1 cellular context compared by ENCODE assay signal in the genomic region with DNA sequence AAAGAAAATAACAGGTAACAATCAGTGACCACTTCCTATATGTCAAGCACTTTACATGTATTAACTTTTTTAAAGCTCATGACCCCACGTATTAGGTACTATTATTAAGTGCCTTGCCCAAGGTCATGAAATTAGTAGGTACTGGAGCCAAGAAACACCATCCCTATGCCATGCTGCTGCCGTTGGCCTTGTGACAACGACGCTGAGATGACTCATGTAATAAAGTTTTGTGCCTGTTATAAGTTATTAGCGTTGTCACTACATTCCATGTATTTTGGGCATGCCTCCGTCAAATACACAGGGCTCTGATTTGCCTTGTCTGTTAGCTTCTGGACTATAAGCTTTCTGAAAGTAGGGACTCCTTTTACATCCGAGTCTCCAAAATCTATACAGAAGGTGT.
TF ChIP-seq lines count a peak whose summit lies in the region.

No MANE protein-coding gene starts in this region.

TF ChIP-seq in GM12878, 131 proteins besides CTCF, POLR2A, EP300 and RAD21:
- TF ChIP-seq SIN3A (IDR thresholded peaks at IDR 0.05; ENCODE audit: low read depth, low read length) (no peak), SUPT20H (IDR thresholded peaks at IDR 0.05; ENCODE audit: borderline replicate concordance, control insufficient read depth, low read depth, low read length) (no peak), YBX1 (IDR thresholded peaks at IDR 0.05) (no peak), MYB (IDR thresholded peaks at IDR 0.05; ENCODE audit: borderline replicate concordance, low read depth, low read length) (no peak)
- TF ChIP-seq, protein P1, sequence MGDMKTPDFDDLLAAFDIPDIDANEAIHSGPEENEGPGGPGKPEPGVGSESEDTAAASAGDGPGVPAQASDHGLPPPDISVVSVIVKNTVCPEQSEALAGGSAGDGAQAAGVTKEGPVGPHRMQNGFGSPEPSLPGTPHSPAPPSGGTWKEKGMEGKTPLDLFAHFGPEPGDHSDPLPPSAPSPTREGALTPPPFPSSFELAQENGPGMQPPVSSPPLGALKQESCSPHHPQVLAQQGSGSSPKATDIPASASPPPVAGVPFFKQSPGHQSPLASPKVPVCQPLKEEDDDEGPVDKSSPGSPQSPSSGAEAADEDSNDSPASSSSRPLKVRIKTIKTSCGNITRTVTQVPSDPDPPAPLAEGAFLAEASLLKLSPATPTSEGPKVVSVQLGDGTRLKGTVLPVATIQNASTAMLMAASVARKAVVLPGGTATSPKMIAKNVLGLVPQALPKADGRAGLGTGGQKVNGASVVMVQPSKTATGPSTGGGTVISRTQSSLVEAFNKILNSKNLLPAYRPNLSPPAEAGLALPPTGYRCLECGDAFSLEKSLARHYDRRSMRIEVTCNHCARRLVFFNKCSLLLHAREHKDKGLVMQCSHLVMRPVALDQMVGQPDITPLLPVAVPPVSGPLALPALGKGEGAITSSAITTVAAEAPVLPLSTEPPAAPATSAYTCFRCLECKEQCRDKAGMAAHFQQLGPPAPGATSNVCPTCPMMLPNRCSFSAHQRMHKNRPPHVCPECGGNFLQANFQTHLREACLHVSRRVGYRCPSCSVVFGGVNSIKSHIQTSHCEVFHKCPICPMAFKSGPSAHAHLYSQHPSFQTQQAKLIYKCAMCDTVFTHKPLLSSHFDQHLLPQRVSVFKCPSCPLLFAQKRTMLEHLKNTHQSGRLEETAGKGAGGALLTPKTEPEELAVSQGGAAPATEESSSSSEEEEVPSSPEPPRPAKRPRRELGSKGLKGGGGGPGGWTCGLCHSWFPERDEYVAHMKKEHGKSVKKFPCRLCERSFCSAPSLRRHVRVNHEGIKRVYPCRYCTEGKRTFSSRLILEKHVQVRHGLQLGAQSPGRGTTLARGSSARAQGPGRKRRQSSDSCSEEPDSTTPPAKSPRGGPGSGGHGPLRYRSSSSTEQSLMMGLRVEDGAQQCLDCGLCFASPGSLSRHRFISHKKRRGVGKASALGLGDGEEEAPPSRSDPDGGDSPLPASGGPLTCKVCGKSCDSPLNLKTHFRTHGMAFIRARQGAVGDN (IDR thresholded peaks at IDR 0.05), result no peak
- TF ChIP-seq, protein P2, sequence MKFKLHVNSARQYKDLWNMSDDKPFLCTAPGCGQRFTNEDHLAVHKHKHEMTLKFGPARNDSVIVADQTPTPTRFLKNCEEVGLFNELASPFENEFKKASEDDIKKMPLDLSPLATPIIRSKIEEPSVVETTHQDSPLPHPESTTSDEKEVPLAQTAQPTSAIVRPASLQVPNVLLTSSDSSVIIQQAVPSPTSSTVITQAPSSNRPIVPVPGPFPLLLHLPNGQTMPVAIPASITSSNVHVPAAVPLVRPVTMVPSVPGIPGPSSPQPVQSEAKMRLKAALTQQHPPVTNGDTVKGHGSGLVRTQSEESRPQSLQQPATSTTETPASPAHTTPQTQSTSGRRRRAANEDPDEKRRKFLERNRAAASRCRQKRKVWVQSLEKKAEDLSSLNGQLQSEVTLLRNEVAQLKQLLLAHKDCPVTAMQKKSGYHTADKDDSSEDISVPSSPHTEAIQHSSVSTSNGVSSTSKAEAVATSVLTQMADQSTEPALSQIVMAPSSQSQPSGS (IDR thresholded peaks at IDR 0.05; ENCODE audit: low read length), result no peak
- TF ChIP-seq, protein P3, sequence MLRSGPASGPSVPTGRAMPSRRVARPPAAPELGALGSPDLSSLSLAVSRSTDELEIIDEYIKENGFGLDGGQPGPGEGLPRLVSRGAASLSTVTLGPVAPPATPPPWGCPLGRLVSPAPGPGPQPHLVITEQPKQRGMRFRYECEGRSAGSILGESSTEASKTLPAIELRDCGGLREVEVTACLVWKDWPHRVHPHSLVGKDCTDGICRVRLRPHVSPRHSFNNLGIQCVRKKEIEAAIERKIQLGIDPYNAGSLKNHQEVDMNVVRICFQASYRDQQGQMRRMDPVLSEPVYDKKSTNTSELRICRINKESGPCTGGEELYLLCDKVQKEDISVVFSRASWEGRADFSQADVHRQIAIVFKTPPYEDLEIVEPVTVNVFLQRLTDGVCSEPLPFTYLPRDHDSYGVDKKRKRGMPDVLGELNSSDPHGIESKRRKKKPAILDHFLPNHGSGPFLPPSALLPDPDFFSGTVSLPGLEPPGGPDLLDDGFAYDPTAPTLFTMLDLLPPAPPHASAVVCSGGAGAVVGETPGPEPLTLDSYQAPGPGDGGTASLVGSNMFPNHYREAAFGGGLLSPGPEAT (IDR thresholded peaks at IDR 0.05; ENCODE audit: low read depth), result no peak
TF ChIP-seq in GM12878: peak in this region for 0.
